Comparison of ENCODE assay signal across 9 cellular contexts in genomic region chr22:30195245-30196140, GRCh38. TPM values are rescaled to one million over a fixed set of nuclear protein-coding genes. Genes with fewer than 3 reads are reported as not detected.
DNase-seq lines count a peak whose midpoint lies in the region; ATAC-seq, FAIRE-seq and TF ChIP-seq lines count a peak whose summit lies in the region.
"Had no signal": no experiment of that assay in that cellular context is flagged by ENCODE, and none has a peak within 500 bp of the region (broad histone marks: within the 10 kb centered on the region; RNA-seq: fewer than 3 reads in every experiment).

No MANE protein-coding gene starts in this region.

- H2AFZ ChIP-seq in H9 (ENCODE audit: low read length): no peak overlapping the region

- peak overlapping the region; percentile 88 for H3K27ac ChIP-seq in H9 (ENCODE audit: insufficient read length, low read depth, low read length)
- peak overlapping the region; percentile 65 for H3K27ac ChIP-seq in skeletal muscle tissue (ENCODE audit: low read depth, low read length)

- H3K27me3 Mint-ChIP-seq in H9 (ENCODE audit: low read depth): no peaks in the 10 kb centered on the region

- peak overlapping the region in 1 of 2 experiments; percentile 8; a peak in 1 of 5 replicates for H3K4me3 Mint-ChIP-seq in H9

- no peaks in the 10 kb centered on the region for H3K79me2 ChIP-seq in H9 (ENCODE audit: insufficient read depth, low read length)

- H2BK20ac ChIP-seq in H9 (ENCODE audit: low read depth, low read length, poor library complexity, severe bottlenecking): no peak overlapping the region

- H2BK5ac ChIP-seq in H9 (ENCODE audit: insufficient read length, low read length): no peak overlapping the region

- H4K91ac ChIP-seq in H9 (ENCODE audit: insufficient read length, low read depth, low read length): no peak overlapping the region

- H3K4me3 ChIP-seq in fibroblast of mammary gland (ENCODE audit: control insufficient read depth, low read depth, low read length): no peak overlapping the region
- peak overlapping the region in 1 of 3 donors; percentile 23 for H3K4me3 ChIP-seq in skeletal muscle tissue (ENCODE audit: low read length in 3 of 3)
- H3K4me3 ChIP-seq: ovary had no signal

- H4K5ac ChIP-seq in H9 (ENCODE audit: insufficient read length, low read depth, low read length): no peak overlapping the region

- no peaks in the 10 kb centered on the region for H3K9me3 Mint-ChIP-seq in H9

- no peak for TF ChIP-seq CTCF in H9 (conservative IDR thresholded peaks at IDR 0.05)
- no peak for TF ChIP-seq CTCF in fibroblast of mammary gland (conservative IDR thresholded peaks at IDR 0.05; ENCODE audit: control insufficient read depth, insufficient read depth, low read depth, low read length)
- no peak for TF ChIP-seq CTCF in D721Med (IDR thresholded peaks at IDR 0.05; ENCODE audit: insufficient read depth, missing control alignments)

- H3K4me1 ChIP-seq in H9 (ENCODE audit: insufficient read depth, low read length): peaks cover 2% of the 10 kb centered on the region
- H3K4me1 ChIP-seq in skeletal muscle tissue (ENCODE audit: control insufficient read depth in 3 of 3, insufficient read depth in 3 of 3, low read length in 3 of 3): peaks cover 4 to 11% (median 9%) of the 10 kb centered on the region in 3 donors

- H3K14ac ChIP-seq in H9 (ENCODE audit: insufficient read depth, low read length): no peak overlapping the region

- no peak for DNase-seq in H9
- peak; percentile 55 for DNase-seq in fibroblast of mammary gland (ENCODE audit: low read depth)
- DNase-seq in NCI-H146 treated with DMSO at 0.1 percent for 48 hours (lab: John Stamatoyannopoulos, UW; ENCODE audit: unreplicated experiment): no peak
- no peak for DNase-seq in Kasumi-1 (lab: John Stamatoyannopoulos, UW)
- no peak for DNase-seq in D721Med (ENCODE audit: insufficient read length, low spot score)

- no peaks in the 10 kb centered on the region for H3K36me3 Mint-ChIP-seq in H9 (ENCODE audit: insufficient read depth in 1 of 3, low read depth in 3 of 3)

- no peak overlapping the region for H4K8ac ChIP-seq in H9 (replicated peaks; ENCODE audit: insufficient read length, low read depth, low read length)

- peak overlapping the region; percentile 20 for H3K4me2 ChIP-seq in H9 (ENCODE audit: insufficient read depth, insufficient read length, low read length)

- no peak overlapping the region for H3K23ac ChIP-seq in H9 (ENCODE audit: insufficient read length, low read depth, low read length)

- H2BK120ac ChIP-seq in H9 (ENCODE audit: low read depth, low read length, poor library complexity, severe bottlenecking): no peak overlapping the region

- H3K4me1 Mint-ChIP-seq in H9: peaks cover 37 to 39% of the 10 kb centered on the region in 2 experiments

- no peaks in the 10 kb centered on the region for H4K20me1 ChIP-seq in H9 (ENCODE audit: control insufficient read depth, insufficient read depth, insufficient read length)

- H3K9ac ChIP-seq in H9 (ENCODE audit: extremely low read depth, insufficient read length, low read length): no peak overlapping the region
- peak overlapping the region in 1 of 3 donors; percentile 1 for H3K9ac ChIP-seq in skeletal muscle tissue (ENCODE audit: low read depth in 1 of 3, low read length in 3 of 3)

- H3K23me2 ChIP-seq in H9 (ENCODE audit: insufficient read length, low read depth, low read length, poor library complexity, severe bottlenecking): peaks cover 3% of the 10 kb centered on the region

- H3K27me3 ChIP-seq in H9 (ENCODE audit: insufficient read depth, low read length): no peaks in the 10 kb centered on the region
- peaks cover 0 to 5% (median 2%) of the 10 kb centered on the region in 3 donors for H3K27me3 ChIP-seq in skeletal muscle tissue (ENCODE audit: control insufficient read depth in 3 of 3, insufficient read depth in 3 of 3, low read length in 3 of 3)
- H3K27me3 ChIP-seq: ovary had no signal

- no peak overlapping the region for H2BK12ac ChIP-seq in H9 (ENCODE audit: insufficient read length, low read depth, low read length)

- WGBS in H9 (ENCODE audit: extremely low coverage, insufficient read length, low lambda C conversion rate): no CpG with 5 or more reads among the region's 5 CpGs

- peak overlapping the region; percentile 37 to 96 (median 93); a peak in 4 of 7 replicates for H3K27ac Mint-ChIP-seq in H9

- no peaks in the 10 kb centered on the region for H3K36me3 ChIP-seq in skeletal muscle tissue (ENCODE audit: control insufficient read depth in 3 of 3, insufficient read depth in 3 of 3, low read length in 3 of 3)
- H3K36me3 ChIP-seq: ovary had no signal

- H3K18ac ChIP-seq in H9 (ENCODE audit: insufficient read length, low read depth, low read length): peak overlapping the region; percentile 21

- no peak overlapping the region for H2AK5ac ChIP-seq in H9 (ENCODE audit: insufficient read length, low read length)

- H2BK15ac ChIP-seq in H9 (ENCODE audit: low read depth, low read length): no peak overlapping the region

- H3K56ac ChIP-seq in H9 (ENCODE audit: insufficient read length, low read depth, low read length): no peak overlapping the region

- H3K9me3 ChIP-seq in H9 (ENCODE audit: control insufficient read depth, low read depth, low read length) (no peaks in the 10 kb centered on the region), skeletal muscle tissue (ENCODE audit: control insufficient read depth in 3 of 3, low read length in 3 of 3) (no peaks in the 10 kb centered on the region)
- H3K9me3 ChIP-seq: ovary had no signal

- H3T11ph ChIP-seq in H9 (ENCODE audit: low read length): no peak overlapping the region

- H3K4ac ChIP-seq in H9 (ENCODE audit: low read depth, low read length): no peak overlapping the region

- no peak for FAIRE-seq in D721Med (lab: Jason Lieb, UNC)

- no peaks in the 10 kb centered on the region for H3K79me1 ChIP-seq in H9 (ENCODE audit: insufficient read depth, low read depth, low read length, poor library complexity, severe bottlenecking)

- no peak; the same call in 2 of the 3 replicates for ATAC-seq in SK-N-SH treated with all-trans-retinoic acid at 6 μM for 48 hours
- ATAC-seq in HG03342 (IDR thresholded peaks at IDR 0.05; ENCODE audit: unreplicated experiment): no peak

TF ChIP-seq in SK-N-SH treated with all-trans-retinoic acid at 6 μM for 48 hours, 23 proteins besides CTCF, POLR2A, EP300 and RAD21:
- peak; percentile 28; the same call in 1 of the 2 replicates for TF ChIP-seq ZFP3 (CRISPR knock-in tag; IDR thresholded peaks at IDR 0.05)
- no peak for TF ChIP-seq ZNF70 (CRISPR knock-in tag; IDR thresholded peaks at IDR 0.05)
TF ChIP-seq in SK-N-SH treated with all-trans-retinoic acid at 6 μM for 48 hours: peak in this region for 1.

RNA-seq across cellular contexts. Expression of gene LIF, which starts 51.1 kb away (rescaled TPM):
- total RNA-seq in H9 (2021): 4.3 and 6.1 TPM in 2 replicates
- total RNA-seq in skeletal muscle tissue: 0.52 TPM
